8 cellular contexts compared by ENCODE assay signal in the genomic region with DNA sequence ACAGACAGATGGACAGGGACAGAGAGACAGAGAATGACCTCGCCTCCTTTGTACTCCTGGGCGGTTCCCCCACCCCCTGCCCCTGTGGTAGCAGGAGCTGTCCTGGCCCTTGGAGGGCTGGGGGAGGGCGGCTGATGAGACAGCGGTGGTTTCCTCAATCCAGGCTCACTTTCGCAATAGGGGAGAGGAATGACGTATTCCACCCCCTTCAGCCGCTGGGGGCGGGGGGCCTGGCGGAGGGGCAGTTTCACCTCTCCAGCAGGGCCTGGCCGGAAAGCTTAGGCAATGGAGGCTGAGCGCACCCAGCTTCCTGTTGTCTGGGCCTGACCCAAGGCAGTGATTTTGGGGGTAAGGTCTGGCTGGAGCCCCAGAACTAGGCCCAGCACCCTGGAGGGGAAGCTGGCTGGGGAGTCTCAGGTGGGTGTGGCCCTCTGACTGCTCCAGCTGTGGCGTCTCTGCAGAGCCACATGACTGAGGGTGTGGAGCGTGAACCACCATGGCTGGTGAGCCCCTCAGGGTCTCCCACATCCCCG. TPM values are rescaled to one million over a fixed set of nuclear protein-coding genes. Genes with fewer than 3 reads are reported as not detected.
DNase-seq lines count a peak whose midpoint lies in the region; ATAC-seq and TF ChIP-seq lines count a peak whose summit lies in the region.

No MANE protein-coding gene starts in this region.

- H3K18ac ChIP-seq in trophoblast cell (ENCODE audit: low read length): peak overlapping the region; percentile 31

- H3K36me3 Mint-ChIP-seq in HFFc6 (ENCODE audit: low read depth): no peaks in the 10 kb centered on the region

- no peaks in the 10 kb centered on the region for H3K27me3 ChIP-seq in DOHH2 (ENCODE audit: control insufficient read depth, low read length)
- H3K27me3 ChIP-seq in PC-9 (ENCODE audit: insufficient read depth, low read depth): no peaks in the 10 kb centered on the region
- peaks cover 1% of the 10 kb centered on the region for H3K27me3 ChIP-seq in trophoblast cell (ENCODE audit: insufficient read depth, low read length)
- H3K27me3 ChIP-seq in upper lobe of right lung: no peaks in the 10 kb centered on the region

- peaks cover 3% of the 10 kb centered on the region for H3K27me3 Mint-ChIP-seq in HFFc6 (ENCODE audit: insufficient read depth)

- H3K4me3 Mint-ChIP-seq in HFFc6: peak overlapping the region; percentile 37; the same call in 1 of the 2 replicates

- H3K14ac ChIP-seq in trophoblast cell (ENCODE audit: low read length): peak overlapping the region; percentile 33

- peak; percentile 71 for DNase-seq in HFFc6
- DNase-seq in PC-9: peak; percentile 65 to 68
- peak; percentile 96 for DNase-seq in activated T-cell treated with anti-CD3 and anti-CD28 coated beads, Interleukin-2, amount 50 U/mL, for 48 hours
- peak; percentile 96 for DNase-seq in fibroblast of pulmonary artery (ENCODE audit: low read depth)
- DNase-seq in trophoblast cell: peak; percentile 51 to 58
- peak; percentile 94 for DNase-seq in upper lobe of right lung

- ATAC-seq in upper lobe of right lung (peak; percentile 78), GM19397 (IDR thresholded peaks at IDR 0.05; ENCODE audit: unreplicated experiment) (no peak)

- peak overlapping the region; percentile 64 for H4K91ac ChIP-seq in trophoblast cell (ENCODE audit: low read depth, low read length)

- no peak overlapping the region for H3K9ac ChIP-seq in trophoblast cell (ENCODE audit: low read length)

- H3K9me3 ChIP-seq in DOHH2 (ENCODE audit: control insufficient read depth, insufficient read depth, low read length) (no peaks in the 10 kb centered on the region), PC-9 (ENCODE audit: insufficient read depth, low read depth) (no peaks in the 10 kb centered on the region), trophoblast cell (ENCODE audit: insufficient read depth, low read depth, low read length) (peaks cover 5% of the 10 kb centered on the region), upper lobe of right lung (no peaks in the 10 kb centered on the region)

- no peak overlapping the region for H2BK5ac ChIP-seq in trophoblast cell (ENCODE audit: low read depth, low read length, poor library complexity)

- H3K27ac ChIP-seq in DOHH2 (ENCODE audit: low read depth, low read length) (peak overlapping the region; percentile 88), PC-9 (peak overlapping the region; percentile 22), trophoblast cell (ENCODE audit: low read depth, low read length) (no peak overlapping the region), upper lobe of right lung (peak overlapping the region; percentile 81)

- peaks cover 60% of the 10 kb centered on the region for H3K4me1 ChIP-seq in DOHH2 (ENCODE audit: control insufficient read depth, low read length)
- H3K4me1 ChIP-seq in PC-9 (replicated peaks; ENCODE audit: insufficient read depth): peaks cover 55% of the 10 kb centered on the region
- peaks cover 10 to 14% of the 10 kb centered on the region in 2 experiments for H3K4me1 ChIP-seq in trophoblast cell (ENCODE audit: control insufficient read depth in 1 of 2, insufficient read depth in 2 of 2, low read length in 2 of 2)
- H3K4me1 ChIP-seq in upper lobe of right lung: peaks cover 39% of the 10 kb centered on the region

- H3K9me2 ChIP-seq in DOHH2 (replicated peaks; ENCODE audit: control insufficient read depth, low read length) (no peaks in the 10 kb centered on the region), PC-9 (ENCODE audit: insufficient read depth) (no peaks in the 10 kb centered on the region)

- CTCF ChIA-PET in PC-9 (lab: Charles Lee): interaction anchor here (0.7 to 5.4 kb wide), 3 partner anchors 9 to 94 kb away, joined by 3 to 31 read pairs (median 4); a partner anchor contains a TSS

- H3K4me1 Mint-ChIP-seq in HFFc6 (ENCODE audit: low read depth): peaks cover 51% of the 10 kb centered on the region

- H3F3A ChIP-seq in DOHH2 (ENCODE audit: control insufficient read depth, insufficient read depth): peaks cover 6% of the 10 kb centered on the region
- H3F3A ChIP-seq in PC-9 (ENCODE audit: insufficient read depth, low read depth): peaks cover 39% of the 10 kb centered on the region; the same call in 1 of the 2 replicates

- no peak overlapping the region for H3K4ac ChIP-seq in trophoblast cell (ENCODE audit: low read depth, low read length)

- H3K27ac Mint-ChIP-seq in HFFc6: peak overlapping the region; percentile 86

- H4K8ac ChIP-seq in trophoblast cell (ENCODE audit: low read depth, low read length): peak overlapping the region; percentile 34

- H3K36me3 ChIP-seq in DOHH2 (ENCODE audit: control insufficient read depth, low read length) (no peaks in the 10 kb centered on the region), PC-9 (ENCODE audit: low read depth) (no peaks in the 10 kb centered on the region), trophoblast cell (ENCODE audit: control insufficient read depth in 1 of 2, insufficient read depth in 2 of 2, low read length in 2 of 2) (no peaks in the 10 kb centered on the region), upper lobe of right lung (peaks cover 6% of the 10 kb centered on the region)

- H3K4me3 ChIP-seq in DOHH2 (ENCODE audit: low read length) (peak overlapping the region; percentile 95), PC-9 (peak overlapping the region; percentile 3; the same call in 1 of the 2 replicates), fibroblast of pulmonary artery (replicated peaks; ENCODE audit: low read depth, low read length) (no peak overlapping the region), trophoblast cell (ENCODE audit: low read depth, low read length) (no peak overlapping the region), upper lobe of right lung (peak overlapping the region; percentile 14)

- no peaks in the 10 kb centered on the region for H3K79me1 ChIP-seq in trophoblast cell (ENCODE audit: low read length)

- peak overlapping the region; percentile 49 for H4K12ac ChIP-seq in trophoblast cell (ENCODE audit: low read depth, low read length)

- intact Hi-C loops in PC-9 (cut with micrococcal nuclease; ENCODE audit: unreplicated experiment): no loop called here
- intact Hi-C loops in upper lobe of right lung (cut with DNase I): no loop called here

- no peak overlapping the region for H3K23ac ChIP-seq in trophoblast cell (ENCODE audit: low read length)

- H2BK120ac ChIP-seq in trophoblast cell (ENCODE audit: insufficient read depth, low read length, poor library complexity): peak overlapping the region; percentile 28

- H4K20me1 ChIP-seq in DOHH2 (ENCODE audit: control insufficient read depth, insufficient read depth, low read depth, low read length) (no peaks in the 10 kb centered on the region), PC-9 (ENCODE audit: insufficient read depth) (no peaks in the 10 kb centered on the region)

- WGBS in trophoblast cell (ENCODE audit: extremely low coverage, insufficient coverage, insufficient read length): no CpG with 5 or more reads among the region's 14 CpGs

- no TSS peak for BruUV-seq in PC-9 (replicated peaks; lab: Mats Ljungman, UMichigan)

- H2AFZ ChIP-seq in PC-9: 0 out of 2 replicates have a peak overlapping the region, but pooled peaks have one; percentile 1
- H2AFZ ChIP-seq in trophoblast cell (ENCODE audit: insufficient read depth, low read length, poor library complexity): no peak overlapping the region

- H3K79me2 ChIP-seq in DOHH2 (ENCODE audit: control insufficient read depth, low read length) (peaks cover 55% of the 10 kb centered on the region), PC-9 (ENCODE audit: low read depth) (peaks cover 7% of the 10 kb centered on the region; the same call in 1 of the 2 replicates), trophoblast cell (ENCODE audit: control insufficient read depth, insufficient read depth, low read length, poor library complexity) (no peaks in the 10 kb centered on the region)

- H3K9me3 Mint-ChIP-seq in HFFc6: no peaks in the 10 kb centered on the region

- TF ChIP-seq CTCF in DOHH2 (IDR thresholded peaks at IDR 0.05; ENCODE audit: low read depth, low read length, poor library complexity, severe bottlenecking): no peak
- no peak; the same call in 1 of the 2 replicates for TF ChIP-seq CTCF in HFFc6 (IDR thresholded peaks at IDR 0.05)
- TF ChIP-seq CTCF in PC-9 (conservative IDR thresholded peaks at IDR 0.05): no peak
- TF ChIP-seq CTCF in fibroblast of pulmonary artery (IDR thresholded peaks at IDR 0.05; ENCODE audit: low read length, missing control alignments): no peak
- no peak for TF ChIP-seq CTCF in upper lobe of right lung (IDR thresholded peaks at IDR 0.05)

- peak overlapping the region; percentile 29 for H2BK12ac ChIP-seq in trophoblast cell (ENCODE audit: low read length)

- POLR2A ChIA-PET in PC-9 (lab: Charles Lee; ENCODE audit: unreplicated experiment): interaction anchor here (0.5 kb wide), 1 partner anchor 141 kb away, joined by 7 read pairs; no protein-coding TSS in a partner anchor

- no peak overlapping the region for H2AK5ac ChIP-seq in trophoblast cell (ENCODE audit: low read length)

- H3K4me2 ChIP-seq in DOHH2 (ENCODE audit: low read length): peak overlapping the region; percentile 86
- H3K4me2 ChIP-seq in PC-9: peak overlapping the region; percentile 70
- H3K4me2 ChIP-seq in trophoblast cell (ENCODE audit: low read length): no peak overlapping the region

RNA-seq across cellular contexts. Expression of a gene that starts 7.4 kb away (rescaled TPM):
- total RNA-seq in HFFc6 (2021; fragmentation: NEBNext Ultra II Directional; extraction: Animal tissue kit (Norgen Biotek cat#: 25700)): 1 to 10 TPM; 1.6 to 8.0 (median 6.0) TPM
- total RNA-seq in PC-9 (2021) (12.9 and 18.7 TPM in 2 replicates), upper lobe of right lung (62.3 TPM)
- 2.4 and 2.8 TPM in 2 replicates for polyA plus RNA-seq in trophoblast cell (2013)

RNA-seq across cellular contexts. Expression of a gene that starts 32.8 kb away (rescaled TPM):
- under 1 TPM in 1 of 6 experiments, not detected in 5; 0.11 TPM for total RNA-seq in HFFc6 (2021; fragmentation: NEBNext Ultra II Directional; extraction: Animal tissue kit (Norgen Biotek cat#: 25700))
- total RNA-seq in PC-9 (2021): 0.35 and 0.48 TPM in 2 replicates
- not detected in 2 replicates for polyA plus RNA-seq in trophoblast cell (2013)
- not detected for total RNA-seq in upper lobe of right lung

Comparison
In these comparisons a context has a peak if more than half of its experiments do, and no peak if none do; other contexts are left out.
1. H3K4me3 ChIP-seq: peak in DOHH2 (single experiment), PC-9 (single experiment) and upper lobe of right lung (single experiment); none in fibroblast of pulmonary artery (single experiment) and trophoblast cell (single experiment).
2. Peak in every context shown above with its lines, with median percentiles within 50 percentile points of each other: DNase-seq.